Comparison of ENCODE assay signal across 19 cellular contexts in the genomic region with DNA sequence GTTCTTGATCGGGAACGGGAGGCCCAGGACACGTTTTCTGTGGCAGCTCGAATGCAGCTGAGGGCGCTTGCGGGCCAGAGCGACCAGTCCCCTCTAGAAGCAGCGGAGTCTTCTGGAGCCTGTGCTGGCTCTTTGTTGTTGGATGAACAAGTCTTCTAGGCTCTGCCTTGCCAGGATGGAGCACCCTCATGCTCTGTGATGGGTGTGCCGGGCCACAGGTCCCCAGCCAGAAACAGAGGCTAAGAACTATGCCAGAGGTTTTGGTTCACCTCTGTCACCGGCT.
"Had no signal": no experiment of that assay in that cellular context is flagged by ENCODE, and none has a peak within 500 bp of the region (broad histone marks: within the 10 kb centered on the region; RNA-seq: fewer than 3 reads in every experiment).

No MANE protein-coding gene starts in this region.

- H3K27ac Mint-ChIP-seq: memory B cell; natural killer cell; stimulated activated naive CD8-positive, alpha-beta T cell treated with anti-CD3 and anti-CD28 coated beads, Interleukin-15, amount 100 ng/mL, for 72 hours had no signal

- H3K4me1 Mint-ChIP-seq: memory B cell; stimulated activated naive CD8-positive, alpha-beta T cell treated with anti-CD3 and anti-CD28 coated beads, Interleukin-15, amount 100 ng/mL, for 72 hours had no signal

- H3K36me3 Mint-ChIP-seq: memory B cell, natural killer cell had no signal

- DNase-seq: effector CD4-positive, alpha-beta T cell; left ventricle myocardium superior; natural killer cell; pancreas; stimulated activated CD4-positive, alpha-beta T cell treated with anti-CD3 and anti-CD28 coated beads, Interleukin-12 subunit alpha, Interleukin-12 subunit beta, amount 100 ng/mL, for 4 hours; stimulated activated CD4-positive, alpha-beta T cell treated with anti-CD3 and anti-CD28 coated beads, Interleukin-1b, Interleukin-23, amount 100 ng/mL, for 48 hours; stimulated activated CD4-positive, alpha-beta T cell treated with anti-CD3 and anti-CD28 coated beads, Interleukin-4, amount 100 ng/mL, for 1 hour; stimulated activated CD8-positive, alpha-beta memory T cell treated with anti-CD3 and anti-CD28 coated beads, Interleukin-4, amount 100 ng/mL, for 48 hours; stimulated activated naive CD4-positive, alpha-beta T cell; stimulated activated naive CD8-positive, alpha-beta T cell treated with anti-CD3 and anti-CD28 coated beads, Interleukin-15, amount 100 ng/mL, for 72 hours; trophoblast cell had no signal

- H3K9me3 Mint-ChIP-seq: memory B cell; natural killer cell; stimulated activated naive CD8-positive, alpha-beta T cell treated with anti-CD3 and anti-CD28 coated beads, Interleukin-15, amount 100 ng/mL, for 72 hours had no signal

- H3K4me3 Mint-ChIP-seq: memory B cell; natural killer cell; stimulated activated naive CD8-positive, alpha-beta T cell treated with anti-CD3 and anti-CD28 coated beads, Interleukin-15, amount 100 ng/mL, for 72 hours had no signal

- H3K9me3 ChIP-seq: neutrophil, pancreas, suprapubic skin, vagina had no signal

- H3K4me3 ChIP-seq: dorsolateral prefrontal cortex, lung, pancreas, smooth muscle cell, suprapubic skin, vagina had no signal

- H3K27me3 ChIP-seq: pancreas, vagina had no signal

- H3K36me3 ChIP-seq: neutrophil, pancreas, suprapubic skin, vagina had no signal

- ATAC-seq: natural killer cell; sciatic nerve; stimulated activated naive CD8-positive, alpha-beta T cell treated with anti-CD3 and anti-CD28 coated beads, Interleukin-15, amount 100 ng/mL, for 72 hours had no signal

- H3K4me1 ChIP-seq: pancreas, suprapubic skin, vagina had no signal

- H3K4me2 ChIP-seq: smooth muscle cell had no signal

- H3K27ac ChIP-seq: dorsolateral prefrontal cortex, neutrophil, pancreas, suprapubic skin, vagina had no signal
